ENCODE assay signal across 15 cellular contexts in the genomic region with DNA sequence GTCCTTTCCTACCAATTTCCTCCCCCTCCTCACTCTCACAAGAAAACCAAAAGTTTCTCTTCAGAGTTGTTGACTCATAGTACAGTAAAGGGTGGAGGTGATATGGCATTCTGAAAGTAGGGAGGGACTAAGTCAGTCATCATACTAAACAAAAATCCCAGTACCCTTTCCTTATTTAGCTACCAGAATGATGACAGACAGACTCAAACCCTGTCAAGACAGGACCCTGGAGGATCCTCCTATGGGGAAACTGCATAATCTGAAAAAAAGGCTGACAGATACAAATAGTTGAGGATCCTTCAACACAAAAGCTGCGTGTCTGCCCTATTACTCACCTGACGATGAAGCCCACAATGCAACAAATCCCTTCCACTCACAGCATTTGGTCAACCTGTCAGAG. TPM values are rescaled to one million over a fixed set of nuclear protein-coding genes. Genes with fewer than 3 reads are reported as not detected.
"Had no signal": no experiment of that assay in that cellular context is flagged by ENCODE, and none has a peak within 500 bp of the region (broad histone marks: within the 10 kb centered on the region; RNA-seq: fewer than 3 reads in every experiment).

No MANE protein-coding gene starts in this region.

- H3K4me1 ChIP-seq: lower lobe of right lung, tibial nerve had no signal

- H3K79me2 ChIP-seq: hepatocyte had no signal

- H3K36me3 ChIP-seq: lower lobe of right lung, tibial nerve had no signal

- ATAC-seq: lower lobe of right lung; naive thymus-derived CD4-positive, alpha-beta T cell had no signal

- H3K4me1 Mint-ChIP-seq: activated B cell treated with CpG ODN at 0.5 μM for 24 hours had no signal

- H3K4me2 ChIP-seq: hepatocyte, SK-N-SH had no signal

- DNase-seq: activated B cell treated with CpG ODN at 0.5 μM for 24 hours; activated CD4-positive, alpha-beta T cell treated with anti-CD3 and anti-CD28 coated beads, Interleukin-2, amount 50 U/mL, for 4 hours; activated CD8-positive, alpha-beta memory T cell treated with anti-CD3 and anti-CD28 coated beads, Interleukin-2, amount 50 U/mL, for 48 hours; aorta; effector CD4-positive, alpha-beta T cell; lower lobe of right lung; naive thymus-derived CD4-positive, alpha-beta T cell; posterior cingulate gyrus; SK-N-SH had no signal

- H3K27ac ChIP-seq: coronary artery, hepatocyte, lower lobe of right lung, skin epidermis, tibial nerve had no signal

- H2AFZ ChIP-seq: hepatocyte had no signal

- H3K4me3 ChIP-seq: coronary artery, hepatocyte, lower lobe of right lung, skin epidermis, tibial nerve had no signal

- H3K4me3 Mint-ChIP-seq: activated B cell treated with CpG ODN at 0.5 μM for 24 hours; activated naive CD4-positive, alpha-beta T cell treated with anti-CD3 and anti-CD28 coated beads, Interleukin-2, amount 50 U/mL, for 24 hours; naive thymus-derived CD4-positive, alpha-beta T cell had no signal

- H3K27me3 ChIP-seq: hepatocyte, tibial nerve had no signal

- H3K27ac Mint-ChIP-seq: activated B cell treated with CpG ODN at 0.5 μM for 24 hours; activated naive CD4-positive, alpha-beta T cell treated with anti-CD3 and anti-CD28 coated beads, Interleukin-2, amount 50 U/mL, for 24 hours; naive thymus-derived CD4-positive, alpha-beta T cell had no signal

- H3K9me3 ChIP-seq: lower lobe of right lung, SK-N-SH had no signal

- H3K9ac ChIP-seq: SK-N-SH had no signal

- H3K27me3 Mint-ChIP-seq: activated naive CD4-positive, alpha-beta T cell treated with anti-CD3 and anti-CD28 coated beads, Interleukin-2, amount 50 U/mL, for 24 hours; naive thymus-derived CD4-positive, alpha-beta T cell had no signal

RNA-seq across cellular contexts. Expression of a gene that starts 55.5 kb away (rescaled TPM):
- total RNA-seq: epithelial cell of proximal tubule had no signal
